ENCODE assay signal across 14 cellular contexts in the genomic region with DNA sequence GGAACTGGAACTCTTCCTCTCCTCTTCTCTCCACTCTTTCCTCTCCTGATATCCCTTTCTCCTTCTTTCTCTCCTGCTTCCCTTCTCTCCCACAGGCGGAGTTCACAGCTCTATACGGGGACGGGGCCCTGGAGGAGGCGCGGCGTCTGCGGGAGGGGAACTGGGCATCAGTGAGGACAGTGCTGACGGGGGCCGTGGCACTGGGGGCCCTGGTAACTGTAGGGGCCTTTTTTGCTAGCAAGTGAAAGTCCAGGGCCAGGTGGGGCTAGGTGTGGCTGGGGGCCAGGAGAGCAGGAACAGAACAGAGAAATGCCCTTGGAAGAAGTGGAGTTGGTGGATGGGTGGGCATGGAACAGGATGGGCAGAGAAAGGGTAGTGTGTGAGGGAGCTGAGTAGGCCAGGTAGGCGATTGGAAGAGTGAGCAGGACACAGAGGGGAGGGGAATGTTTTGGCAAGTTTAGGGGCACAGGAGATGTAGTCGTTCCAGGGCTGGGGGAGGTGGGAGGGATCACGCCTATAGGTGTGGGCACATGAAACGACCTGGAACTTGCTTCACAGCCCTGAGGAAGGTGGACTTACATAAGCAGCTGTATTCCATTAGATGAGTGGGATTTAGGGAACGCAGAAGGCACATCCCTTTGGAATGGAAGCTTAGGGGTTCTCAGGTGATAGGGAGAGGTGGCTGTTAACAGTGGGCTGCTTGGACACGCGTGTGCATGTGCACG. TPM values are rescaled to one million over a fixed set of nuclear protein-coding genes. Genes with fewer than 3 reads are reported as not detected.
DNase-seq lines count a peak whose midpoint lies in the region; ATAC-seq and TF ChIP-seq lines count a peak whose summit lies in the region.
"Had no signal": no experiment of that assay in that cellular context is flagged by ENCODE, and none has a peak within 500 bp of the region (broad histone marks: within the 10 kb centered on the region; RNA-seq: fewer than 3 reads in every experiment).

No MANE protein-coding gene starts in this region.

- H3K27me3 Mint-ChIP-seq in osteocyte (ENCODE audit: unreplicated experiment), result no peaks in the 10 kb centered on the region
- H3K27me3 Mint-ChIP-seq in activated naive CD8-positive, alpha-beta T cell treated with anti-CD3 and anti-CD28 coated beads for 36 hours, result peaks cover 38% of the 10 kb centered on the region

- H3K4me1 Mint-ChIP-seq in osteocyte (ENCODE audit: unreplicated experiment), result peaks cover 36% of the 10 kb centered on the region
- H3K4me1 Mint-ChIP-seq in activated naive CD8-positive, alpha-beta T cell treated with anti-CD3 and anti-CD28 coated beads for 36 hours, result no peaks in the 10 kb centered on the region

- H3K27ac Mint-ChIP-seq in osteocyte (ENCODE audit: unreplicated experiment), result peak overlapping the region; percentile 41
- H3K27ac Mint-ChIP-seq in activated naive CD8-positive, alpha-beta T cell treated with anti-CD3 and anti-CD28 coated beads for 36 hours, result no peak overlapping the region
- H3K27ac Mint-ChIP-seq: activated naive CD4-positive, alpha-beta T cell treated with anti-CD3 and anti-CD28 coated beads for 36 hours had no signal

- no peak for TF ChIP-seq CTCF in HFF-Myc (IDR thresholded peaks at IDR 0.05; ENCODE audit: low read depth, low read length, missing control alignments)
- no peak for TF ChIP-seq CTCF in choroid plexus epithelial cell (conservative IDR thresholded peaks at IDR 0.05; ENCODE audit: low read depth, low read length)
- no peak for TF ChIP-seq CTCF in osteocyte (IDR thresholded peaks at IDR 0.05)

- H3K36me3 Mint-ChIP-seq in osteocyte (ENCODE audit: unreplicated experiment), result peaks cover 17% of the 10 kb centered on the region
- no peaks in the 10 kb centered on the region for H3K36me3 Mint-ChIP-seq in activated naive CD8-positive, alpha-beta T cell treated with anti-CD3 and anti-CD28 coated beads for 36 hours

- no peaks in the 10 kb centered on the region for H3K9me3 Mint-ChIP-seq in osteocyte (ENCODE audit: unreplicated experiment)
- no peaks in the 10 kb centered on the region for H3K9me3 Mint-ChIP-seq in activated naive CD8-positive, alpha-beta T cell treated with anti-CD3 and anti-CD28 coated beads for 36 hours
- H3K9me3 Mint-ChIP-seq: activated naive CD4-positive, alpha-beta T cell treated with anti-CD3 and anti-CD28 coated beads for 36 hours had no signal

- peak overlapping the region; percentile 91 for H3K4me3 ChIP-seq in HFF-Myc (replicated peaks; ENCODE audit: low read depth, low read length)
- H3K4me3 ChIP-seq in choroid plexus epithelial cell (ENCODE audit: low read depth, low read length), result peak overlapping the region; percentile 96
- H3K4me3 ChIP-seq: mucosa of descending colon, SJSA1 had no signal

- no peak for ATAC-seq in HG03571 (IDR thresholded peaks at IDR 0.05; ENCODE audit: unreplicated experiment)
- ATAC-seq: mucosa of descending colon had no signal

- DNase-seq in HFF-Myc (ENCODE audit: extremely low read depth, low read depth), result no peak
- no peak for DNase-seq in choroid plexus epithelial cell (ENCODE audit: low read depth)
- DNase-seq in osteocyte (ENCODE audit: extremely low spot score, unreplicated experiment), result no peak
- no peak for DNase-seq in DMS 273 treated with DMSO at 0.1 percent for 48 hours (lab: John Stamatoyannopoulos, UW)
- DNase-seq in activated naive CD8-positive, alpha-beta T cell treated with anti-CD3 and anti-CD28 coated beads for 36 hours, result no peak
- DNase-seq: activated CD4-positive, alpha-beta T cell treated with anti-CD3 and anti-CD28 coated beads, Interleukin-2, amount 50 U/mL, for 1 hour; activated naive CD4-positive, alpha-beta T cell treated with anti-CD3 and anti-CD28 coated beads for 36 hours; COR-L47; effector memory CD4-positive, alpha-beta T cell; mucosa of descending colon; small intestine; stimulated activated CD8-positive, alpha-beta memory T cell treated with anti-CD3 and anti-CD28 coated beads, Interleukin-4, amount 100 ng/mL, for 48 hours had no signal

- H3K4me3 Mint-ChIP-seq in osteocyte (ENCODE audit: unreplicated experiment), result peak overlapping the region; percentile 98
- no peak overlapping the region for H3K4me3 Mint-ChIP-seq in activated naive CD8-positive, alpha-beta T cell treated with anti-CD3 and anti-CD28 coated beads for 36 hours
- H3K4me3 Mint-ChIP-seq: activated naive CD4-positive, alpha-beta T cell treated with anti-CD3 and anti-CD28 coated beads for 36 hours had no signal

RNA-seq across cellular contexts. Expression of a gene that starts 2.2 kb away (rescaled TPM):
- 21.6 and 27.9 TPM in 2 replicates for total RNA-seq in osteocyte
- 1 to 10 TPM; 1.4 to 1.8 TPM for total RNA-seq in activated naive CD8-positive, alpha-beta T cell treated with anti-CD3 and anti-CD28 coated beads for 36 hours

RNA-seq across cellular contexts. Expression of a gene that starts 6.2 kb away (rescaled TPM):
- total RNA-seq in osteocyte, result 15.3 and 19.2 TPM in 2 replicates
- total RNA-seq in activated naive CD8-positive, alpha-beta T cell treated with anti-CD3 and anti-CD28 coated beads for 36 hours, result 10 to 100 TPM; 21.1 to 21.4 TPM

RNA-seq across cellular contexts. Expression of a gene that starts 12.4 kb away (rescaled TPM):
- 175 and 183 TPM in 2 replicates for total RNA-seq in osteocyte
- 100 to 1,000 TPM; 280 to 289 TPM for total RNA-seq in activated naive CD8-positive, alpha-beta T cell treated with anti-CD3 and anti-CD28 coated beads for 36 hours

RNA-seq across cellular contexts. Expression of a gene that starts 23.0 kb away (rescaled TPM):
- total RNA-seq in osteocyte, result 6.9 and 8.4 TPM in 2 replicates
- 10 to 100 TPM; 10.8 to 12.7 TPM for total RNA-seq in activated naive CD8-positive, alpha-beta T cell treated with anti-CD3 and anti-CD28 coated beads for 36 hours

RNA-seq across cellular contexts. Expression of a gene that starts 43.8 kb away (rescaled TPM):
- 36.4 and 42.7 TPM in 2 replicates for total RNA-seq in osteocyte
- 1 to 10 TPM; 2.2 to 2.9 TPM for total RNA-seq in activated naive CD8-positive, alpha-beta T cell treated with anti-CD3 and anti-CD28 coated beads for 36 hours
